In genomic region chr12:109394891-109395290, GRCh38 we compare ENCODE assay signal across 4 cellular contexts. TPM values are rescaled to one million over a fixed set of nuclear protein-coding genes. Genes with fewer than 3 reads are reported as not detected.
"Had no signal": no experiment of that assay in that cellular context is flagged by ENCODE, and none has a peak within 500 bp of the region (broad histone marks: within the 10 kb centered on the region; RNA-seq: fewer than 3 reads in every experiment).

No MANE protein-coding gene starts in this region.

- DNase-seq: GDM1, GF-D8 had no signal

- H3K4me3 ChIP-seq: GM12878 had no signal

- ATAC-seq: GM12878 had no signal

RNA-seq across cellular contexts. Expression of gene MYO1H, which starts 47.2 kb away (rescaled TPM):
- total RNA-seq: G401, GM12878 had no signal
